In genomic region chr4:23212558-23212957, GRCh38 we compare ENCODE assay signal across 1 cellular context.
TF ChIP-seq lines count a peak whose summit lies in the region.

No MANE protein-coding gene starts in this region.

TF ChIP-seq in GM23338, 12 proteins besides CTCF, POLR2A, EP300 and RAD21 (continued from another document):
- TF ChIP-seq ZNF462 (CRISPR knock-in tag; IDR thresholded peaks at IDR 0.05) (no peak), CREB1 (CRISPR knock-in tag; IDR thresholded peaks at IDR 0.05; ENCODE audit: low read depth) (no peak)
